In the genomic region with DNA sequence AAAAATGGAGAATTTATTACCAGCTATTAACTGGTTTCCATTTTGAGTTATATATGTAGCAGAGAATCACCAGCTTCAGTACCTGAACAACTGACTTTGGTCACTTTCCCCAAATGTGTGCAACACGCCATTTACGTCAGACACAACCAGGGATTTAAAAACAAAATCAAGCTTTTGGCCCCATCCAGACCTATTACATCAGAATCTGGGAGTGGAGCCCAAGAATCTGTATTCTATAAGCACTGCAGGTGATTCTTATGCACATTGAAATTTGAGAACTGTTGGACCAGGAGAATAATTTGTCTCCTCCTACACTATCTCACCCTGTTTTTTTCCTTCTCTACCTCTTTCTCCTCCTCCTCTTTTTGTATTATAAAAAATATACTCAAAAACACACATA, we compare ENCODE assay signal across 6 cellular contexts.
"Had no signal": no experiment of that assay in that cellular context is flagged by ENCODE, and none has a peak within 500 bp of the region (broad histone marks: within the 10 kb centered on the region; RNA-seq: fewer than 3 reads in every experiment).

No MANE protein-coding gene starts in this region.

- H3K4me1 Mint-ChIP-seq: IgD-negative memory B cell had no signal

- H3K27ac Mint-ChIP-seq: H9, IgD-negative memory B cell had no signal

- DNase-seq: GOT3, H9, HCEC 1CT, KG1 had no signal

- H3K4me3 ChIP-seq: K562 had no signal

- H3K27me3 Mint-ChIP-seq: IgD-negative memory B cell had no signal

- ATAC-seq: K562 had no signal

- H3K36me3 Mint-ChIP-seq: IgD-negative memory B cell had no signal

- H3K4me3 Mint-ChIP-seq: H9, IgD-negative memory B cell had no signal
